ENCODE assay signal across 8 cellular contexts in genomic region chr13:40682449-40683240, GRCh38. TPM values are rescaled to one million over a fixed set of nuclear protein-coding genes. Genes with fewer than 3 reads are reported as not detected.
DNase-seq lines count a peak whose midpoint lies in the region; ATAC-seq, FAIRE-seq and TF ChIP-seq lines count a peak whose summit lies in the region.

No MANE protein-coding gene starts in this region.

- H3K36me3 Mint-ChIP-seq in activated CD8-positive, alpha-beta T cell treated with anti-CD3 and anti-CD28 coated beads for 36 hours (ENCODE audit: low read depth) = no peaks in the 10 kb centered on the region

- H3K9me3 ChIP-seq in kidney (ENCODE audit: control insufficient read depth in 1 of 2, low read length in 2 of 2) = no peaks in the 10 kb centered on the region
- no peaks in the 10 kb centered on the region for H3K9me3 ChIP-seq in transverse colon

- no peak overlapping the region for H3K27ac ChIP-seq in kidney (ENCODE audit: low read depth in 2 of 2, low read length in 2 of 2)
- no peak overlapping the region for H3K27ac ChIP-seq in transverse colon

- POLR2A ChIA-PET in activated CD8-positive, alpha-beta T cell treated with anti-CD3 and anti-CD28 coated beads for 36 hours (lab: Charles Lee) = interaction anchor here (1.1 kb wide), 2 partner anchors 19 to 88 kb away, joined by 3 read pairs; no protein-coding TSS in a partner anchor

- CTCF ChIA-PET in activated CD8-positive, alpha-beta T cell treated with anti-CD3 and anti-CD28 coated beads for 36 hours (lab: Charles Lee) = interaction anchor here (0.6 to 7.9 kb wide), 32 partner anchors 9 to 1067 kb away, joined by 3 to 72 read pairs (median 4); no protein-coding TSS in a partner anchor

- peaks cover 0 to 4% of the 10 kb centered on the region in 2 donors for H3K4me1 ChIP-seq in kidney (ENCODE audit: control insufficient read depth in 1 of 2, insufficient read depth in 1 of 2, low read depth in 1 of 2, low read length in 2 of 2)
- peaks cover 0 to 6% (median 0%) of the 10 kb centered on the region in 4 donors for H3K4me1 ChIP-seq in transverse colon

- no peak for TF ChIP-seq EP300 in transverse colon (IDR thresholded peaks at IDR 0.05; ENCODE audit: low read depth)

- H3K27me3 Mint-ChIP-seq in activated CD8-positive, alpha-beta T cell treated with anti-CD3 and anti-CD28 coated beads for 36 hours = no peaks in the 10 kb centered on the region

- H3K36me3 ChIP-seq in kidney (ENCODE audit: control insufficient read depth in 1 of 2, insufficient read depth in 2 of 2, low read length in 2 of 2) = no peaks in the 10 kb centered on the region
- H3K36me3 ChIP-seq in transverse colon = no peaks in the 10 kb centered on the region
- H3K36me3 ChIP-seq in H7 (replicated peaks; ENCODE audit: control insufficient read depth, insufficient read depth, low read length) = no peaks in the 10 kb centered on the region

- TF ChIP-seq POLR2A in transverse colon (IDR thresholded peaks at IDR 0.05) = no peak

- WGBS in transverse colon (ENCODE audit: low coverage in 1 of 2), 2 donors = 28 to 49% methylated on average over 6 to 11 of the region's 11 CpGs

- peak; percentile 88 for FAIRE-seq in kidney (lab: Jason Lieb, UNC)

- DNase-seq in ELR (ENCODE audit: low read depth) (peak; percentile 73), LoVo (ENCODE audit: low spot score) (peak; percentile 53), kidney (no peak), transverse colon (no peak), islet precursor cell (no peak), H7 (no peak)
- no peak for DNase-seq in activated CD8-positive, alpha-beta T cell treated with anti-CD3 and anti-CD28 coated beads for 36 hours
- DNase-seq in stimulated activated CD4-positive, alpha-beta T cell treated with anti-CD3 and anti-CD28 coated beads, Interleukin-4, amount 100 ng/mL, for 24 hours = no peak

- no peaks in the 10 kb centered on the region for H3K9me3 Mint-ChIP-seq in activated CD8-positive, alpha-beta T cell treated with anti-CD3 and anti-CD28 coated beads for 36 hours

- intact Hi-C loops in activated CD8-positive, alpha-beta T cell treated with anti-CD3 and anti-CD28 coated beads for 36 hours (cut with micrococcal nuclease) = loop anchor here (5.0 kb wide), 4 partner anchors 615 to 1000 kb away; no protein-coding TSS in a partner anchor
- intact Hi-C loops in kidney (cut with DNase I) = loop anchor here (10.0 kb wide), 3 partner anchors 618 to 998 kb away; no protein-coding TSS in a partner anchor
- intact Hi-C loops in transverse colon (cut with DNase I; ENCODE audit: low total_unique reads) = loop anchor here (5.0 to 10.0 kb wide), 2 partner anchors 615 to 998 kb away; no protein-coding TSS in a partner anchor

- ATAC-seq in activated CD8-positive, alpha-beta T cell treated with anti-CD3 and anti-CD28 coated beads for 36 hours = peak; percentile 74

- no peak overlapping the region for H3K9ac ChIP-seq in kidney (ENCODE audit: low read length in 2 of 2)

- H3K4me1 Mint-ChIP-seq in activated CD8-positive, alpha-beta T cell treated with anti-CD3 and anti-CD28 coated beads for 36 hours (ENCODE audit: low read depth) = peaks cover 7% of the 10 kb centered on the region

- H3K4me3 ChIP-seq in kidney (ENCODE audit: low read length in 2 of 2) = no peak overlapping the region
- H3K4me3 ChIP-seq in transverse colon = no peak overlapping the region
- no peak overlapping the region for H3K4me3 ChIP-seq in H7 (ENCODE audit: insufficient read depth, low read depth, low read length)

- H3K4me3 Mint-ChIP-seq in activated CD8-positive, alpha-beta T cell treated with anti-CD3 and anti-CD28 coated beads for 36 hours = no peak overlapping the region

- TF ChIP-seq CTCF in activated CD8-positive, alpha-beta T cell treated with anti-CD3 and anti-CD28 coated beads for 36 hours (IDR thresholded peaks at IDR 0.05) = peak; percentile 78
- peak; percentile 46 for TF ChIP-seq CTCF in kidney (IDR thresholded peaks at IDR 0.05; ENCODE audit: borderline replicate concordance, extremely low read depth, insufficient read depth)
- peak; percentile 60 to 75 (median 71) for TF ChIP-seq CTCF in transverse colon (IDR thresholded peaks at IDR 0.05)

- in situ Hi-C loops in transverse colon (cut with MboI; ENCODE audit: low pct_ligation_motif_present in 1 of 4, low pct_unique_long_range_greater_than_20kb in 1 of 4, low sequenced_read_pairs in 3 of 4) = loop anchor here (5.0 to 25.0 kb wide), 5 partner anchors 608 to 995 kb away; no protein-coding TSS in a partner anchor

- H3K27ac Mint-ChIP-seq in activated CD8-positive, alpha-beta T cell treated with anti-CD3 and anti-CD28 coated beads for 36 hours = no peak overlapping the region

- no peaks in the 10 kb centered on the region for H3K27me3 ChIP-seq in transverse colon
- no peaks in the 10 kb centered on the region for H3K27me3 ChIP-seq in H7 (ENCODE audit: control insufficient read depth, insufficient read depth, low read length)

RNA-seq across cellular contexts. Expression of gene FOXO1, which starts 16.2 kb away (rescaled TPM):
- total RNA-seq in activated CD8-positive, alpha-beta T cell treated with anti-CD3 and anti-CD28 coated beads for 36 hours = 10 to 100 TPM; 30.6 to 30.8 TPM
- 54.6 TPM for total RNA-seq in kidney
- 8.6 TPM for polyA plus RNA-seq in kidney (ENCODE audit: insufficient read depth, low read depth, low replicate concordance)
- total RNA-seq in transverse colon = 10 to 100 TPM; 19.1 to 48.9 (median 38.3) TPM
- total RNA-seq in H7 (2014; rRNA removed; shearing (Covaris generic)) = 24.3 and 34.0 TPM in 2 replicates

Comparison
In these comparisons a context has a peak if more than half of its experiments do, and no peak if none do; other contexts are left out.
1. DNase-seq: peak in ELR (single experiment) and LoVo (single experiment); none in activated CD8-positive, alpha-beta T cell treated with anti-CD3 and anti-CD28 coated beads for 36 hours (single experiment), kidney (single experiment), transverse colon (single experiment), islet precursor cell (single experiment), H7 (single experiment) and stimulated activated CD4-positive, alpha-beta T cell treated with anti-CD3 and anti-CD28 coated beads, Interleukin-4, amount 100 ng/mL, for 24 hours (single experiment).
2. Peak in every context shown above with its lines, with median percentiles within 50 percentile points of each other: CTCF ChIP-seq.